8 cellular contexts compared by ENCODE assay signal in the genomic region with DNA sequence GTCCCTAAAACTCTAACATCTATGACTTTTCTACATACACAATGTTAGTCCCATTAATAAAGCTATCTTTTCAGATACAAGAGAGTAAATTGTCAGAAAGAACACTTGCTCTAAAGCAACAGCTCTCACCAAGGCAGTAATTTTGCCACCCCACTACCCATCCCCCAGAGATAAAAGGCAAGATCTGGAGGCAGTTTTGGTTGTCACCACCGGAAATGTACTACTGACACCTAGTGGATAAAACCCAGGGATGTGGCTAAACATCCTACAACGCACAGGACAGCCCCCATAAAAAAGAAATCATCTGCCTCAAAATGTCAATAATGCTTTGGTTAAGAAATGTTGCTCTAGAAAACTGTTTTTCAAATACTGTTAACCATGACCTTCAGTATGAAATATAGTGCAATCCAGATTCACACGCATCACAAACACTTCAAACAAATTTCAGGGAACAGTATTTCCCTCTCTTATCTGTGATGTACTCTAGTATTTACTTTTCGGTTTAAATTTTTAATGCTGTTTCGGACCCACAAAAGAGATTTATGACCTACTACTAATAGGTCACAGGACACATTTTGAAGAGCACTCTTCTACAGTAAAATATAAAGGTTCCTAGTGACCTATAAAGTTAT. TPM values are rescaled to one million over a fixed set of nuclear protein-coding genes. Genes with fewer than 3 reads are reported as not detected.
A peak's percentile ranks its signal among the peaks of the same experiment; 100 is the strongest.
DNase-seq lines count a peak whose midpoint lies in the region; ATAC-seq, FAIRE-seq and TF ChIP-seq lines count a peak whose summit lies in the region.

No MANE protein-coding gene starts in this region.

- TF ChIP-seq POLR2A in body of pancreas (IDR thresholded peaks at IDR 0.05), result no peak

- peak overlapping the region in 1 of 2 donors; percentile 25 for H3K9ac ChIP-seq in kidney (ENCODE audit: low read length in 2 of 2)

- H3K4me1 ChIP-seq in body of pancreas (peaks cover 57% of the 10 kb centered on the region), kidney (ENCODE audit: control insufficient read depth in 1 of 2, insufficient read depth in 1 of 2, low read depth in 1 of 2, low read length in 2 of 2) (peaks cover 14 to 19% of the 10 kb centered on the region in 2 donors)

- H3K27ac Mint-ChIP-seq in T-helper 17 cell, result no peak overlapping the region

- TF ChIP-seq CTCF in GM12872 (IDR thresholded peaks at IDR 0.05; ENCODE audit: insufficient read depth, low read depth, low read length) (peak; percentile 79), body of pancreas (IDR thresholded peaks at IDR 0.05) (peak; percentile 39 to 71 (median 57)), kidney (IDR thresholded peaks at IDR 0.05; ENCODE audit: borderline replicate concordance, extremely low read depth, insufficient read depth) (peak; percentile 56)

- H3K27ac ChIP-seq in body of pancreas, result peak overlapping the region in 1 of 4 donors; percentile 37
- H3K27ac ChIP-seq in kidney (ENCODE audit: low read depth in 2 of 2, low read length in 2 of 2), result peak overlapping the region in 1 of 2 donors; percentile 41

- DNase-seq in NCI-H146 (lab: John Stamatoyannopoulos, UW) (peak; percentile 62), T-helper 17 cell (peak in 2 of 3 donors; percentile 21 to 32), body of pancreas (peak; percentile 31 to 51 (median 37)), kidney (no peak)
- DNase-seq in stimulated activated CD4-positive, alpha-beta T cell treated with anti-CD3 and anti-CD28 coated beads, Interleukin-4, amount 100 ng/mL, for 24 hours, result peak; percentile 69

- 8 to 9% methylated on average over 5 of the region's 5 CpGs for WGBS in body of pancreas, 2 donors

- no peaks in the 10 kb centered on the region for H3K9me3 ChIP-seq in T-helper 17 cell (ENCODE audit: control insufficient read depth, low read length, poor library complexity, severe bottlenecking)
- no peaks in the 10 kb centered on the region for H3K9me3 ChIP-seq in body of pancreas
- no peaks in the 10 kb centered on the region for H3K9me3 ChIP-seq in kidney (ENCODE audit: control insufficient read depth in 1 of 2, low read length in 2 of 2)

- intact Hi-C loops in body of pancreas (cut with DNase I) (no loop called here), kidney (cut with DNase I) (no loop called here)

- no peaks in the 10 kb centered on the region for H3K27me3 ChIP-seq in body of pancreas

- H3K4me1 Mint-ChIP-seq in T-helper 17 cell, result peaks cover 35% of the 10 kb centered on the region

- FAIRE-seq in kidney (lab: Jason Lieb, UNC), result no peak

- H3K36me3 Mint-ChIP-seq in T-helper 17 cell (ENCODE audit: low read depth), result peaks cover 3% of the 10 kb centered on the region

- no peak overlapping the region for H3K4me3 ChIP-seq in body of pancreas
- no peak overlapping the region for H3K4me3 ChIP-seq in kidney (ENCODE audit: low read length in 2 of 2)

- no peak overlapping the region for H3K4me3 Mint-ChIP-seq in T-helper 17 cell

- H3K27me3 Mint-ChIP-seq in T-helper 17 cell, result no peaks in the 10 kb centered on the region

- H3K36me3 ChIP-seq in body of pancreas (replicated peaks in 1 of 2; ENCODE audit: insufficient read depth in 1 of 2, low read depth in 2 of 2) (no peaks in the 10 kb centered on the region), kidney (ENCODE audit: control insufficient read depth in 1 of 2, insufficient read depth in 2 of 2, low read length in 2 of 2) (no peaks in the 10 kb centered on the region)

- ATAC-seq in HG02610 (IDR thresholded peaks at IDR 0.05; ENCODE audit: unreplicated experiment) (peak; percentile 39), T-helper 17 cell (peak; percentile 79), body of pancreas (peak; percentile 41), HG03196 (IDR thresholded peaks at IDR 0.05; ENCODE audit: unreplicated experiment) (no peak)

RNA-seq across cellular contexts. Expression of gene FBXL5, which starts 5.1 kb away (rescaled TPM):
- total RNA-seq in T-helper 17 cell, result 10 to 100 TPM; 48.7 to 49.9 TPM
- 10 to 100 TPM; 52.4 to 56.0 TPM for total RNA-seq in body of pancreas
- total RNA-seq in kidney, result 95.3 TPM
- 98.4 TPM for polyA plus RNA-seq in kidney (ENCODE audit: insufficient read depth, low read depth, low replicate concordance)

RNA-seq across cellular contexts. Expression of gene FAM200B, which starts 31.6 kb away (rescaled TPM):
- 10 to 100 TPM; 14.1 to 20.5 TPM for total RNA-seq in T-helper 17 cell
- total RNA-seq in body of pancreas, result 10 to 100 TPM; 15.6 to 20.8 TPM
- total RNA-seq in kidney, result 44.0 TPM
- 115 TPM for polyA plus RNA-seq in kidney (ENCODE audit: insufficient read depth, low read depth, low replicate concordance)

RNA-seq across cellular contexts. Expression of gene BST1, which starts 52.8 kb away (rescaled TPM):
- 1 to 10 TPM in 1 of 2 donors, under 1 TPM in 1; 0.89 to 1.9 TPM for total RNA-seq in T-helper 17 cell
- 1 to 10 TPM in 1 of 2 donors, under 1 TPM in 1; 0.99 to 1.6 TPM for total RNA-seq in body of pancreas
- 5.3 TPM for total RNA-seq in kidney
- 19.0 TPM for polyA plus RNA-seq in kidney (ENCODE audit: insufficient read depth, low read depth, low replicate concordance)
